In genomic region chr12:54201001-54201794, GRCh38 we compare ENCODE assay signal across 1 cellular context.
A peak's percentile ranks its signal among the peaks of the same experiment; 100 is the strongest.
TF ChIP-seq lines count a peak whose summit lies in the region.

No MANE protein-coding gene starts in this region.

TF ChIP-seq in HEK293, 187 proteins besides CTCF, POLR2A, EP300 and RAD21 (continued from another document):
- TF ChIP-seq ZBTB6 (tag by site-specific recombination; IDR thresholded peaks at IDR 0.05) (0 out of 2 replicates have a peak, but pooled peaks have one; percentile 30), ZNF529 (tag by site-specific recombination; IDR thresholded peaks at IDR 0.05; ENCODE audit: insufficient replicate concordance) (no peak), ZNF2 (tag by site-specific recombination; IDR thresholded peaks at IDR 0.05) (peak; percentile 53; the same call in 1 of the 2 replicates), ZNF23 (tag by site-specific recombination; IDR thresholded peaks at IDR 0.05; ENCODE audit: borderline replicate concordance) (no peak), KLF10 (tag by site-specific recombination; IDR thresholded peaks at IDR 0.05) (0 out of 2 replicates have a peak, but pooled peaks have one; percentile 21), ZBTB8A (tag by site-specific recombination; IDR thresholded peaks at IDR 0.05) (peak; percentile 14; the same call in 1 of the 2 replicates), ZNF426 (tag by site-specific recombination; IDR thresholded peaks at IDR 0.05) (no peak), ZNF341 (tag by site-specific recombination; IDR thresholded peaks at IDR 0.05; ENCODE audit: low read depth) (peak; percentile 87), BCL6B (tag by site-specific recombination; IDR thresholded peaks at IDR 0.05) (no peak), ZSCAN30 (tag by site-specific recombination; IDR thresholded peaks at IDR 0.05) (peak; percentile 84), ZBTB17 (tag by site-specific recombination; IDR thresholded peaks at IDR 0.05) (peak; percentile 52; the same call in 1 of the 2 replicates), TCF7L2 (IDR thresholded peaks at IDR 0.05; ENCODE audit: borderline replicate concordance, low read depth, low read length) (no peak), ZNF423 (tag by site-specific recombination; IDR thresholded peaks at IDR 0.05) (no peak), ZFHX2 (tag by site-specific recombination; conservative IDR thresholded peaks at IDR 0.05) (peak; percentile 20; the same call in 1 of the 2 replicates), ZNF677 (tag by site-specific recombination; IDR thresholded peaks at IDR 0.05) (peak; percentile 17; the same call in 1 of the 2 replicates), ZNF654 (tag by site-specific recombination; IDR thresholded peaks at IDR 0.05; ENCODE audit: low read depth) (peak; percentile 70), ZBTB49 (tag by site-specific recombination; IDR thresholded peaks at IDR 0.05; ENCODE audit: low read depth) (no peak), ZFP69B (tag by site-specific recombination; IDR thresholded peaks at IDR 0.05) (peak; percentile 76; the same call in 1 of the 2 replicates), ZNF394 (tag by site-specific recombination; IDR thresholded peaks at IDR 0.05; ENCODE audit: borderline replicate concordance) (0 out of 2 replicates have a peak, but pooled peaks have one; percentile 19), ZBTB44 (tag by site-specific recombination; IDR thresholded peaks at IDR 0.05) (no peak), ZNF16 (tag by site-specific recombination; IDR thresholded peaks at IDR 0.05; ENCODE audit: low read depth) (0 out of 2 replicates have a peak, but pooled peaks have one; percentile 12), GLI2 (tag by site-specific recombination; IDR thresholded peaks at IDR 0.05; ENCODE audit: borderline replicate concordance, low read depth) (no peak), ZBTB20 (tag by site-specific recombination; IDR thresholded peaks at IDR 0.05) (peak; percentile 68; the same call in 1 of the 2 replicates), ZNF645 (tag by site-specific recombination; IDR thresholded peaks at IDR 0.05) (no peak), ZNF580 (tag by site-specific recombination; IDR thresholded peaks at IDR 0.05) (peak; percentile 85)
